ENCODE assay signal across 10 cellular contexts in genomic region chr1:64172458-64172983, GRCh38. TPM values are rescaled to one million over a fixed set of nuclear protein-coding genes. Genes with fewer than 3 reads are reported as not detected.
DNase-seq lines count a peak whose midpoint lies in the region; ATAC-seq, FAIRE-seq and TF ChIP-seq lines count a peak whose summit lies in the region.
"Had no signal": no experiment of that assay in that cellular context is flagged by ENCODE, and none has a peak within 500 bp of the region (broad histone marks: within the 10 kb centered on the region; RNA-seq: fewer than 3 reads in every experiment).

No MANE protein-coding gene starts in this region.

- H3K9me3 ChIP-seq in A549, result peaks cover 3% of the 10 kb centered on the region; the same call in 1 of the 3 replicates

- POLR2A ChIA-PET in A549 (lab: Yijun Ruan, JAX), result no interaction called here

- ATAC-seq in A549 (peak in 1 of 2 experiments; percentile 40; a peak in 1 of 6 replicates), GM21515 (IDR thresholded peaks at IDR 0.05; ENCODE audit: unreplicated experiment) (peak; percentile 56), GM21447 (IDR thresholded peaks at IDR 0.05; ENCODE audit: unreplicated experiment) (no peak), HG03039 (IDR thresholded peaks at IDR 0.05; ENCODE audit: unreplicated experiment) (no peak)

- TF ChIP-seq EP300 in A549 (IDR thresholded peaks at IDR 0.05), result no peak

- TF ChIP-seq CTCF in A549 (IDR thresholded peaks at IDR 0.05), result no peak

- H3K4me1 ChIP-seq in A549, result peaks cover 28% of the 10 kb centered on the region

- CTCF ChIA-PET in A549 (lab: Yijun Ruan, JAX), result no interaction called here

- FAIRE-seq in A549 (lab: Jason Lieb, UNC), result no peak

- DNase-seq in A549 (ENCODE audit: low read depth in 1 of 2, low spot score in 1 of 2) (peak in 1 of 2 experiments; percentile 22), NCI-H1105 (lab: John Stamatoyannopoulos, UW) (peak; percentile 89), amniotic epithelial cell (ENCODE audit: low read depth) (peak; percentile 46), AG20443 (ENCODE audit: low spot score) (no peak), Ammon's horn (ENCODE audit: low spot score) (no peak)
- DNase-seq: activated T-cell treated with anti-CD3 and anti-CD28 coated beads, Interleukin-2, amount 50 U/mL, for 72 hours had no signal

- peak overlapping the region; percentile 55 for H3K4me2 ChIP-seq in A549

- peak overlapping the region; percentile 2 to 49; a peak in 4 of 6 replicates for H3K27ac ChIP-seq in A549

- TF ChIP-seq RAD21 in A549 (conservative IDR thresholded peaks at IDR 0.05 in 1 of 2, IDR thresholded peaks at IDR 0.05 in 1 of 2), result no peak

- H3K4me3 ChIP-seq in A549, result no peak overlapping the region

- WGBS in A549 (ENCODE audit: missing lambda C conversion rate), result 20% methylated on average over 3 of the region's 3 CpGs

- no peak for TF ChIP-seq POLR2A in A549 (IDR thresholded peaks at IDR 0.05; ENCODE audit: low read length)

TF ChIP-seq in A549, 52 proteins besides CTCF, POLR2A, EP300 and RAD21:
- peak; percentile 62; the same call in 1 of the 2 replicates for TF ChIP-seq GATA3 (IDR thresholded peaks at IDR 0.05; ENCODE audit: borderline replicate concordance)
- no peak for TF ChIP-seq CEBPB (IDR thresholded peaks at IDR 0.05)
- TF ChIP-seq FOXS1 (CRISPR knock-in tag; IDR thresholded peaks at IDR 0.05), result peak; percentile 37; the same call in 1 of the 2 replicates
- 0 out of 2 replicates have a peak, but pooled peaks have one; percentile 16 for TF ChIP-seq JUNB (IDR thresholded peaks at IDR 0.05)

RNA-seq across cellular contexts. Expression of gene UBE2U, which starts 30.9 kb away (rescaled TPM):
- not detected in 2 replicates for polyA plus RNA-seq in A549 (2011; rRNA removed)
- not detected in 2 replicates for polyA plus RNA-seq in A549 (2012; cell fraction: cytosol; rRNA removed)
- polyA plus RNA-seq in A549 (2012; cell fraction: nucleus; rRNA removed), result not detected in 2 replicates
- not detected in 3 replicates for polyA plus RNA-seq in A549 (2017; fragmentation: RNase III; extraction: RNeasy Plus Mini Kit Qiagen cat#74134 plus additional on column Dnase treatment)
- not detected in 2 replicates for polyA minus RNA-seq in A549 (2011; rRNA and poly(A)+ RNA removed)
- polyA plus RNA-seq: urinary bladder had no signal

Comparison
In these comparisons a context has a peak if more than half of its experiments do, and no peak if none do; other contexts are left out.
1. DNase-seq: peak in NCI-H1105 (single experiment) and amniotic epithelial cell (single experiment); none in AG20443 (single experiment) and Ammon's horn (single experiment).